In genomic region chr17:74499992-74500391, GRCh38 we compare ENCODE assay signal across 25 cellular contexts. TPM values are rescaled to one million over a fixed set of nuclear protein-coding genes. Genes with fewer than 3 reads are reported as not detected.
DNase-seq lines count a peak whose midpoint lies in the region; ATAC-seq, FAIRE-seq and TF ChIP-seq lines count a peak whose summit lies in the region.
"Had no signal": no experiment of that assay in that cellular context is flagged by ENCODE, and none has a peak within 500 bp of the region (broad histone marks: within the 10 kb centered on the region; RNA-seq: fewer than 3 reads in every experiment).

No MANE protein-coding gene starts in this region.

- H2BK15ac ChIP-seq in IMR-90 (ENCODE audit: low read depth, low read length) = no peak overlapping the region
- H2BK15ac ChIP-seq in H1 (ENCODE audit: low read length) = no peak overlapping the region

- H3K4me1 ChIP-seq in IMR-90 (ENCODE audit: control insufficient read depth, insufficient read depth, low read length) (no peaks in the 10 kb centered on the region), H1 (replicated peaks in 1 of 4; ENCODE audit: control insufficient read depth in 3 of 4, insufficient read depth in 4 of 4, low read length in 3 of 4) (no peaks in the 10 kb centered on the region), BE2C (no peaks in the 10 kb centered on the region)
- H3K4me1 ChIP-seq: Caco-2, HAP-1 had no signal

- 77% methylated on average over 3 of the region's 3 CpGs; no CpG with 5 or more reads in 1 of the 2 experiments for WGBS in IMR-90 (ENCODE audit: extremely low coverage in 2 of 2, insufficient read length in 1 of 2), 2 experiments
- WGBS in H1 (ENCODE audit: extremely low coverage in 1 of 2, insufficient coverage in 1 of 2, insufficient read length in 1 of 2, insufficient replicate concordance in 2 of 2, low coverage in 1 of 2, low lambda C conversion rate in 2 of 2, missing lambda C conversion rate in 1 of 2), 2 experiments = 93% methylated on average over 3 of the region's 3 CpGs; no CpG with 5 or more reads in 1 of the 2 experiments

- POLR2A ChIA-PET in IMR-90 (lab: Charles Lee; ENCODE audit: unreplicated experiment) (no interaction called here), H1 (lab: Charles Lee; ENCODE audit: partially characterized antibody) (no interaction called here)

- H3K9ac ChIP-seq in IMR-90 (ENCODE audit: low read depth, low read length) = no peak overlapping the region
- no peak overlapping the region for H3K9ac ChIP-seq in H1 (replicated peaks in 1 of 4; ENCODE audit: extremely low read depth in 1 of 4, low read depth in 3 of 4, low read length in 3 of 4)
- H3K9ac ChIP-seq: BLaER1 treated with 17β-estradiol and CSF1 and Interleukin-3, amounts not matched to agents 10 nM and 100 nM; GM23248; KMS-11 had no signal

- H3K23me2 ChIP-seq in H1 (ENCODE audit: low read depth, low read length) = no peaks in the 10 kb centered on the region; the same call in 1 of the 2 replicates

- FAIRE-seq in H1 (lab: Jason Lieb, UNC) = no peak
- FAIRE-seq: HTR-8/SVneo had no signal

- in situ Hi-C loops in GM13977 (cut with MboI; ENCODE audit: low pct_unique_long_range_greater_than_20kb, low sequenced_read_pairs, unreplicated experiment) (no loop called here), IMR-90 (cut with MboI; ENCODE audit: low sequenced_read_pairs) (no loop called here)

- TF ChIP-seq POLR2A in IMR-90 (IDR thresholded peaks at IDR 0.05; ENCODE audit: low read depth, low read length) (no peak), H1 (IDR thresholded peaks at IDR 0.05; ENCODE audit: control extremely low read depth in 1 of 2, low read depth in 2 of 2, low read length in 2 of 2) (no peak)

- H2BK5ac ChIP-seq in IMR-90 (ENCODE audit: low read depth, low read length, poor library complexity, severe bottlenecking) (no peak overlapping the region), H1 (ENCODE audit: low read depth, low read length) (no peak overlapping the region)

- peak; percentile 1 for DNase-seq in GM13977 (ENCODE audit: low spot score)
- DNase-seq in IMR-90 = no peak
- DNase-seq in H1 (ENCODE audit: low read depth in 1 of 2, low spot score in 2 of 2) = no peak
- DNase-seq in type B pancreatic cell (ENCODE audit: extremely low spot score, unreplicated experiment) = peak; percentile 16
- DNase-seq in stimulated activated naive CD8-positive, alpha-beta T cell treated with anti-CD3 and anti-CD28 coated beads, Interleukin-15, Interleukin-2, amounts not matched to agents 100 U/mL and 50 U/mL, for 24 hours = no peak
- no peak for DNase-seq in BE2C
- DNase-seq: Caco-2; CD4-positive, alpha-beta memory T cell; DMS 273 treated with DMSO at 0.1 percent for 48 hours; DMS79 treated with DMSO at 0.1 percent for 48 hours; GM23248; NCI-H1105; NCI-H146; NCI-H2029 treated with DMSO at 0.1 percent for 48 hours; NCI-H226; NCI-H524; OCI-M1; Right ventricle myocardium superior had no signal

- no peaks in the 10 kb centered on the region for H3K36me3 Mint-ChIP-seq in type B pancreatic cell
- H3K36me3 Mint-ChIP-seq: CD4-positive, alpha-beta memory T cell had no signal

- no peak overlapping the region for H3K27ac Mint-ChIP-seq in type B pancreatic cell

- no peak overlapping the region for H2BK12ac ChIP-seq in H1 (ENCODE audit: low read depth, low read length)

- H2BK20ac ChIP-seq in IMR-90 (ENCODE audit: low read depth, low read length) = no peak overlapping the region
- H2BK20ac ChIP-seq in H1 (ENCODE audit: low read length) = no peak overlapping the region

- H3K36me3 ChIP-seq in IMR-90 (ENCODE audit: control insufficient read depth, insufficient read depth, low read length) (no peaks in the 10 kb centered on the region), H1 (ENCODE audit: control insufficient read depth in 2 of 4, insufficient read depth in 4 of 4, low read length in 3 of 4) (no peaks in the 10 kb centered on the region), BE2C (no peaks in the 10 kb centered on the region)
- H3K36me3 ChIP-seq: BLaER1 treated with 17β-estradiol and CSF1 and Interleukin-3, amounts not matched to agents 10 nM and 100 nM; HAP-1 had no signal

- H3K4me3 ChIP-seq in IMR-90 (ENCODE audit: insufficient read depth, low read depth, low read length) (no peak overlapping the region), H1 (ENCODE audit: extremely low read depth in 1 of 4, insufficient read depth in 2 of 4, low read depth in 3 of 4, low read length in 4 of 4) (no peak overlapping the region), BE2C (ENCODE audit: low read depth, low read length) (no peak overlapping the region)
- H3K4me3 ChIP-seq: BLaER1 treated with 17β-estradiol and CSF1 and Interleukin-3, amounts not matched to agents 10 nM and 100 nM; GM23248; HAP-1 had no signal

- H3K79me1 ChIP-seq in IMR-90 (ENCODE audit: low read depth in 1 of 2, low read length in 2 of 2) (no peaks in the 10 kb centered on the region), H1 (ENCODE audit: low read depth, low read length) (no peaks in the 10 kb centered on the region)

- H3K4me3 Mint-ChIP-seq in type B pancreatic cell = no peak overlapping the region
- H3K4me3 Mint-ChIP-seq: CD4-positive, alpha-beta memory T cell had no signal

- no peak for TF ChIP-seq RAD21 in IMR-90 (IDR thresholded peaks at IDR 0.05; ENCODE audit: low read length)
- no peak for TF ChIP-seq RAD21 in H1 (IDR thresholded peaks at IDR 0.05 in 1 of 2, conservative IDR thresholded peaks at IDR 0.05 in 1 of 2; ENCODE audit: low read depth in 2 of 2, low read length in 2 of 2)

- H3K23ac ChIP-seq in IMR-90 (ENCODE audit: low read depth, low read length) = no peak overlapping the region
- no peak overlapping the region for H3K23ac ChIP-seq in H1 (ENCODE audit: insufficient read length)

- H3K27me3 Mint-ChIP-seq in type B pancreatic cell = peaks cover 16% of the 10 kb centered on the region
- H3K27me3 Mint-ChIP-seq: CD4-positive, alpha-beta memory T cell had no signal

- no peaks in the 10 kb centered on the region for H3K27me3 ChIP-seq in IMR-90 (ENCODE audit: control insufficient read depth, insufficient read depth, low read length)
- no peaks in the 10 kb centered on the region for H3K27me3 ChIP-seq in H1 (replicated peaks in 1 of 4; ENCODE audit: control insufficient read depth in 3 of 4, extremely low read depth in 1 of 4, insufficient read depth in 3 of 4, low read length in 3 of 4)
- H3K27me3 ChIP-seq in BE2C = peaks cover 23% of the 10 kb centered on the region
- H3K27me3 ChIP-seq: BLaER1 treated with 17β-estradiol and CSF1 and Interleukin-3, amounts not matched to agents 10 nM and 100 nM had no signal

- H3K4ac ChIP-seq in IMR-90 (ENCODE audit: low read depth, low read length) (no peak overlapping the region), H1 (replicated peaks; ENCODE audit: insufficient read length, low read depth, low read length) (no peak overlapping the region)

- H4K8ac ChIP-seq in IMR-90 (ENCODE audit: low read depth in 2 of 2, low read length in 2 of 2) (no peak overlapping the region), H1 (ENCODE audit: extremely low read depth, insufficient read depth, low read length) (no peak overlapping the region)

- H4K5ac ChIP-seq in IMR-90 (ENCODE audit: low read depth, low read length) = no peak overlapping the region
- no peak overlapping the region for H4K5ac ChIP-seq in H1 (ENCODE audit: insufficient read length, low read depth, low read length)

- no peak overlapping the region for H3K27ac ChIP-seq in IMR-90 (ENCODE audit: insufficient read depth, low read length)
- no peak overlapping the region for H3K27ac ChIP-seq in H1 (ENCODE audit: low read depth, low read length)
- H3K27ac ChIP-seq: BLaER1 treated with 17β-estradiol and CSF1 and Interleukin-3, amounts not matched to agents 10 nM and 100 nM; GM23248; KMS-11 had no signal

- H2AK5ac ChIP-seq in IMR-90 (ENCODE audit: low read depth, low read length) (no peak overlapping the region), H1 (ENCODE audit: low read depth, low read length) (no peak overlapping the region)

- H3K79me2 ChIP-seq in H1 (ENCODE audit: control insufficient read depth in 1 of 2, insufficient read depth in 2 of 2, low read length in 2 of 2) = no peaks in the 10 kb centered on the region

- H3K14ac ChIP-seq in IMR-90 (replicated peaks; ENCODE audit: low read depth, low read length) (no peak overlapping the region), H1 (ENCODE audit: insufficient read length) (no peak overlapping the region)

- TF ChIP-seq CTCF in GM13977 (IDR thresholded peaks at IDR 0.05; ENCODE audit: extremely low read depth, insufficient read depth, missing control alignments) = no peak
- no peak for TF ChIP-seq CTCF in IMR-90 (conservative IDR thresholded peaks at IDR 0.05; ENCODE audit: low read depth, low read length)
- TF ChIP-seq CTCF in H1 (IDR thresholded peaks at IDR 0.05; ENCODE audit: control extremely low read depth in 1 of 3, insufficient read depth in 1 of 3, low read depth in 1 of 3, low read length in 3 of 3) = no peak
- TF ChIP-seq CTCF in type B pancreatic cell (conservative IDR thresholded peaks at IDR 0.05) = no peak
- TF ChIP-seq CTCF in BE2C (IDR thresholded peaks at IDR 0.05; ENCODE audit: low read depth, low read length) = no peak

- dilution Hi-C loops in IMR-90 (cut with HindIII; ENCODE audit: low sequenced_read_pairs, unreplicated experiment) = no loop called here

- H3K9me3 ChIP-seq in IMR-90 (ENCODE audit: control insufficient read depth, insufficient read depth, low read length) (0 out of 2 replicates have a peak, but pooled peaks cover 2% of the 10 kb centered on the region), H1 (ENCODE audit: insufficient read depth in 2 of 2, low read depth in 1 of 2, low read length in 1 of 2) (no peaks in the 10 kb centered on the region), BE2C (no peaks in the 10 kb centered on the region)
- H3K9me3 ChIP-seq: BLaER1 treated with 17β-estradiol and CSF1 and Interleukin-3, amounts not matched to agents 10 nM and 100 nM; Caco-2; HAP-1 had no signal

- H4K20me1 ChIP-seq in IMR-90 (ENCODE audit: insufficient read depth, low read length) (no peaks in the 10 kb centered on the region), H1 (replicated peaks in 1 of 2; ENCODE audit: control insufficient read depth in 1 of 2, insufficient read depth in 2 of 2, low read length in 2 of 2) (no peaks in the 10 kb centered on the region)
- H4K20me1 ChIP-seq: BLaER1 treated with 17β-estradiol and CSF1 and Interleukin-3, amounts not matched to agents 10 nM and 100 nM had no signal

- CTCF ChIA-PET in IMR-90 (lab: Yijun Ruan, JAX) (no interaction called here), H1 (lab: Charles Lee; ENCODE audit: partially characterized antibody) (interaction anchor here (0.5 to 1.7 kb wide), 5 partner anchors 43 to 658 kb away, joined by 3 to 11 read pairs (median 4); no protein-coding TSS in a partner anchor)

- H4K91ac ChIP-seq in IMR-90 (ENCODE audit: insufficient read depth, low read depth, low read length) (no peak overlapping the region), H1 (replicated peaks; ENCODE audit: insufficient read length, low read length) (no peak overlapping the region)

- TF ChIP-seq EP300 in H1 (IDR thresholded peaks at IDR 0.05; ENCODE audit: borderline replicate concordance in 1 of 2, low read depth in 2 of 2, low read length in 2 of 2) = no peak

- no peaks in the 10 kb centered on the region for H3K4me1 Mint-ChIP-seq in type B pancreatic cell (ENCODE audit: unreplicated experiment)
- H3K4me1 Mint-ChIP-seq: CD4-positive, alpha-beta memory T cell had no signal

- H2AFZ ChIP-seq in IMR-90 (replicated peaks; ENCODE audit: low read length, poor library complexity) (peak overlapping the region; percentile 14), H1 (ENCODE audit: low read length) (no peak overlapping the region)
- H2AFZ ChIP-seq: GM23248 had no signal

- H3K18ac ChIP-seq in IMR-90 (ENCODE audit: low read depth, low read length) (no peak overlapping the region), H1 (ENCODE audit: extremely low read depth, low read length) (no peak overlapping the region)

- H2AK9ac ChIP-seq in IMR-90 (replicated peaks; ENCODE audit: low read depth, low read length, poor library complexity) = no peak overlapping the region

- BruUV-seq in IMR-90 (replicated peaks; lab: Mats Ljungman, UMichigan) = no TSS peak

- intact Hi-C loops in IMR-90 (cut with micrococcal nuclease) = no loop called here

- H2BK120ac ChIP-seq in IMR-90 (ENCODE audit: low read depth, low read length) (no peak overlapping the region), H1 (replicated peaks; ENCODE audit: low read depth, low read length) (no peak overlapping the region)

- H3K9me1 ChIP-seq in IMR-90 (ENCODE audit: insufficient read depth, low read length) = no peaks in the 10 kb centered on the region

- no peaks in the 10 kb centered on the region for H3K9me3 Mint-ChIP-seq in type B pancreatic cell
- H3K9me3 Mint-ChIP-seq: CD4-positive, alpha-beta memory T cell had no signal

- H3K4me2 ChIP-seq in IMR-90 (ENCODE audit: low read depth, low read length) (no peak overlapping the region), H1 (ENCODE audit: insufficient read depth in 1 of 2, low read depth in 2 of 2, low read length in 2 of 2) (no peak overlapping the region)
- H3K4me2 ChIP-seq: BLaER1 treated with 17β-estradiol and CSF1 and Interleukin-3, amounts not matched to agents 10 nM and 100 nM; KMS-11 had no signal

- H3K56ac ChIP-seq in IMR-90 (ENCODE audit: extremely low read depth, insufficient read depth, low read length) (no peak overlapping the region), H1 (replicated peaks; ENCODE audit: insufficient read length, low read depth, low read length) (no peak overlapping the region)

- ATAC-seq in IMR-90 (ENCODE audit: low read depth) (no peak), GM18502 (IDR thresholded peaks at IDR 0.05; ENCODE audit: poor library complexity, unreplicated experiment) (no peak)
- ATAC-seq in stimulated activated naive CD8-positive, alpha-beta T cell treated with anti-CD3 and anti-CD28 coated beads, Interleukin-15, Interleukin-2, amounts not matched to agents 100 U/mL and 50 U/mL, for 24 hours = no peak

RNA-seq across cellular contexts. Expression of gene CD300LB, which starts 31.3 kb away (rescaled TPM):
- total RNA-seq in IMR-90 (2012; rRNA removed) (not detected in 2 replicates), type B pancreatic cell (ENCODE audit: low replicate concordance) (not detected in 2 replicates)
- polyA plus RNA-seq in IMR-90 (2012; rRNA removed) (not detected in 2 replicates), H1 (2011; rRNA removed) (not detected in 2 replicates)
- not detected in 2 replicates for polyA plus RNA-seq in IMR-90 (2012; cell fraction: cytosol; rRNA removed)
- not detected in 2 replicates for polyA plus RNA-seq in IMR-90 (2012; cell fraction: nucleus; rRNA removed; ENCODE audit: low replicate concordance)
- not detected in 2 replicates for total RNA-seq in H1 (2021; fragmentation: NEBNext Ultra II Directional; extraction: Animal tissue kit (Norgen Biotek cat#: 25700))
- polyA plus RNA-seq in H1 (2011; cell fraction: cytosol; rRNA removed) = not detected
- polyA plus RNA-seq in H1 (2011; cell fraction: nucleus; rRNA removed) = not detected
- polyA plus RNA-seq in H1 (2012, experiment 1 of 2) = not detected in 4 replicates
- polyA plus RNA-seq in H1 (2012, experiment 2 of 2) = not detected
- not detected for polyA plus RNA-seq in H1 (2013, experiment 1 of 2)
- not detected for polyA plus RNA-seq in H1 (2013, experiment 2 of 2)
- not detected in 2 replicates for polyA minus RNA-seq in H1 (2011; rRNA and poly(A)+ RNA removed)
- polyA minus RNA-seq in H1 (2011; cell fraction: cytosol; rRNA and poly(A)+ RNA removed) = not detected
- polyA minus RNA-seq in H1 (2011; cell fraction: nucleus; rRNA and poly(A)+ RNA removed) = not detected
- polyA plus RNA-seq in BE2C (2012; ENCODE audit: insufficient read depth, insufficient read length, low read depth) = not detected
- total RNA-seq: Caco-2, GM23248, RPMI7951, SK-MEL-5 had no signal
- polyA plus RNA-seq: CD4-positive, alpha-beta memory T cell; GM23248 had no signal

RNA-seq across cellular contexts. Expression of gene CD300A, which starts 33.6 kb away (rescaled TPM):
- total RNA-seq in IMR-90 (2012; rRNA removed) (not detected in 2 replicates), type B pancreatic cell (ENCODE audit: low replicate concordance) (0.43 TPM in 1 of 2 replicates, not detected in the other)
- polyA plus RNA-seq in IMR-90 (2012; rRNA removed) (not detected in 2 replicates), H1 (2011; rRNA removed) (1.3 and 1.6 TPM in 2 replicates)
- polyA plus RNA-seq in IMR-90 (2012; cell fraction: cytosol; rRNA removed) = not detected in 2 replicates
- polyA plus RNA-seq in IMR-90 (2012; cell fraction: nucleus; rRNA removed; ENCODE audit: low replicate concordance) = not detected in 2 replicates
- 0.46 and 0.52 TPM in 2 replicates for total RNA-seq in H1 (2021; fragmentation: NEBNext Ultra II Directional; extraction: Animal tissue kit (Norgen Biotek cat#: 25700))
- polyA plus RNA-seq in H1 (2011; cell fraction: cytosol; rRNA removed) = 1.5 TPM
- polyA plus RNA-seq in H1 (2011; cell fraction: nucleus; rRNA removed) = 2.0 TPM
- 0.75 to 2.2 TPM (median 1.1 TPM) in 4 replicates for polyA plus RNA-seq in H1 (2012, experiment 1 of 2)
- 0.81 TPM for polyA plus RNA-seq in H1 (2012, experiment 2 of 2)
- polyA plus RNA-seq in H1 (2013, experiment 1 of 2) = 1.2 TPM
- 1.2 TPM for polyA plus RNA-seq in H1 (2013, experiment 2 of 2)
- 1.2 and 1.8 TPM in 2 replicates for polyA minus RNA-seq in H1 (2011; rRNA and poly(A)+ RNA removed)
- polyA minus RNA-seq in H1 (2011; cell fraction: cytosol; rRNA and poly(A)+ RNA removed) = not detected
- polyA minus RNA-seq in H1 (2011; cell fraction: nucleus; rRNA and poly(A)+ RNA removed) = 0.30 TPM
- polyA plus RNA-seq in BE2C (2012; ENCODE audit: insufficient read depth, insufficient read length, low read depth) = not detected
- total RNA-seq: Caco-2, GM23248, RPMI7951, SK-MEL-5 had no signal
- polyA plus RNA-seq: GM23248 had no signal

RNA-seq across cellular contexts. Expression of gene CD300C, which starts 45.9 kb away (rescaled TPM):
- total RNA-seq in IMR-90 (2012; rRNA removed) = not detected in 2 replicates
- not detected in 2 replicates for polyA plus RNA-seq in IMR-90 (2012; rRNA removed)
- polyA plus RNA-seq in IMR-90 (2012; cell fraction: cytosol; rRNA removed) = not detected in 2 replicates
- polyA plus RNA-seq in IMR-90 (2012; cell fraction: nucleus; rRNA removed; ENCODE audit: low replicate concordance) = not detected in 2 replicates
- not detected in 2 replicates for total RNA-seq in H1 (2021; fragmentation: NEBNext Ultra II Directional; extraction: Animal tissue kit (Norgen Biotek cat#: 25700))
- polyA plus RNA-seq in H1 (2011; rRNA removed) = not detected in 2 replicates
- not detected for polyA plus RNA-seq in H1 (2011; cell fraction: cytosol; rRNA removed)
- polyA plus RNA-seq in H1 (2011; cell fraction: nucleus; rRNA removed) = not detected
- polyA plus RNA-seq in H1 (2012, experiment 1 of 2) = not detected in 4 replicates
- not detected for polyA plus RNA-seq in H1 (2012, experiment 2 of 2)
- not detected for polyA plus RNA-seq in H1 (2013, experiment 1 of 2)
- not detected for polyA plus RNA-seq in H1 (2013, experiment 2 of 2)
- polyA minus RNA-seq in H1 (2011; rRNA and poly(A)+ RNA removed) = not detected in 2 replicates
- not detected for polyA minus RNA-seq in H1 (2011; cell fraction: cytosol; rRNA and poly(A)+ RNA removed)
- not detected for polyA minus RNA-seq in H1 (2011; cell fraction: nucleus; rRNA and poly(A)+ RNA removed)
- not detected in 2 replicates for total RNA-seq in type B pancreatic cell (ENCODE audit: low replicate concordance)
- not detected for polyA plus RNA-seq in BE2C (2012; ENCODE audit: insufficient read depth, insufficient read length, low read depth)
- total RNA-seq: Caco-2; CD4-positive, alpha-beta memory T cell; RPMI7951 had no signal
- polyA plus RNA-seq: CD4-positive, alpha-beta memory T cell had no signal

Comparison
In these comparisons a context has a peak if more than half of its experiments do, and no peak if none do; other contexts are left out.
1. DNase-seq: peak in GM13977 (single experiment) and type B pancreatic cell (single experiment); none in IMR-90 (single experiment), H1 (0 of 2), stimulated activated naive CD8-positive, alpha-beta T cell treated with anti-CD3 and anti-CD28 coated beads, Interleukin-15, Interleukin-2, amounts not matched to agents 100 U/mL and 50 U/mL, for 24 hours (single experiment) and BE2C (single experiment).